Comparison of ENCODE assay signal across 12 cellular contexts in the genomic region with DNA sequence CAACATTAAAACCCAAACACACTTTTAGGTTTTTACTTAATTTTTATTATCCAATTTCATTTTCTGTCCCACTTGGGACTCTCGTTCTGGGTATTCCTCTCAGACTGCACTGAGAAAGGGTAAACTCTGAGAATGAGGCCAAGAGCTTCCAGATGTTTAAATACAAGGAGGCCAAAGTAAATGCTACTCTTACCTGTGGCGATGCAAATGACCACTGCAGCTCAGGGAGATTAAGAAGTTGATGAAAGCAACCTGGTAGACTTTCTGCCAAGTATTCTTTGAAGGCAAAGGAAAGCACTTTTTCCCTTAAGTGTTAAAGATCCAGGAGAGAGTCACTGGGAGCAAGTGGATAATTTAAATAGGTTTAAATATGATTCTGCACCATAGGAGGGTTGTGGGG.
"Had no signal": no experiment of that assay in that cellular context is flagged by ENCODE, and none has a peak within 500 bp of the region (broad histone marks: within the 10 kb centered on the region; RNA-seq: fewer than 3 reads in every experiment).

No MANE protein-coding gene starts in this region.

- ATAC-seq: natural killer cell; stimulated activated effector memory CD8-positive, alpha-beta T cell treated with anti-CD3 and anti-CD28 coated beads, Interleukin-12 subunit alpha, Interleukin-12 subunit beta, amount 100 ng/mL, for 72 hours had no signal

- H3K4me3 ChIP-seq: prostate gland, right atrium auricular region, stomach, thyroid gland, vagina had no signal

- DNase-seq: effector memory CD4-positive, alpha-beta T cell; natural killer cell; stimulated activated CD4-positive, alpha-beta T cell treated with anti-CD3 and anti-CD28 coated beads, Interleukin-2, amount 100 ng/mL, for 24 hours; stimulated activated CD4-positive, alpha-beta T cell treated with anti-CD3 and anti-CD28 coated beads, Interleukin-4, amount 100 ng/mL, for 24 hours; stimulated activated naive CD4-positive, alpha-beta T cell treated with Interleukin-2 at 50 U/mL for 16 hours; stomach; trophoblast cell had no signal

- H3K27ac ChIP-seq: prostate gland, right atrium auricular region, stomach, thyroid gland, vagina had no signal

- H3K27me3 ChIP-seq: right atrium auricular region, stomach, thyroid gland, vagina had no signal

- H3K4me1 ChIP-seq: prostate gland had no signal

- H3K9me3 ChIP-seq: prostate gland, right atrium auricular region, stomach, thyroid gland, vagina had no signal
